2 cellular contexts compared by ENCODE assay signal in genomic region chr6:30914076-30914853, GRCh38.
A peak's percentile ranks its signal among the peaks of the same experiment; 100 is the strongest.
TF ChIP-seq lines count a peak whose summit lies in the region.

Gene VARS2 (plus strand): TSS chr6:30914238. CDS start chr6:30914837, 599 bp downstream.

TF ChIP-seq in HCT116, 20 proteins besides CTCF, POLR2A, EP300 and RAD21 (continued from another document):
- no peak for TF ChIP-seq CBX3 (IDR thresholded peaks at IDR 0.05; ENCODE audit: low read depth)

TF ChIP-seq in SK-N-SH, 30 proteins besides CTCF, POLR2A, EP300 and RAD21 (continued from another document):
- TF ChIP-seq IRF3 (IDR thresholded peaks at IDR 0.05; ENCODE audit: low read depth, low read length) (no peak), PBX3 (IDR thresholded peaks at IDR 0.05) (no peak), YY1 (IDR thresholded peaks at IDR 0.05; ENCODE audit: low read depth) (0 out of 2 replicates have a peak, but pooled peaks have one; percentile 42), TCF12 (IDR thresholded peaks at IDR 0.05) (peak; percentile 8; the same call in 1 of the 2 replicates), FOXJ3 (CRISPR knock-in tag; IDR thresholded peaks at IDR 0.05) (no peak), REST (IDR thresholded peaks at IDR 0.05; ENCODE audit: low read depth, low read length) (no peak), NRF1 (IDR thresholded peaks at IDR 0.05; ENCODE audit: low read depth, low read length) (peak; percentile 97), RCOR1 (IDR thresholded peaks at IDR 0.05; ENCODE audit: low read length) (no peak), POLR2AphosphoS5 (IDR thresholded peaks at IDR 0.05; ENCODE audit: low read depth, low read length) (peak; percentile 75), EZH2phosphoT487 (IDR thresholded peaks at IDR 0.05; ENCODE audit: borderline replicate concordance, low read depth) (no peak), FOSL2 (IDR thresholded peaks at IDR 0.05; ENCODE audit: borderline replicate concordance, low read depth) (no peak), FOXM1 (IDR thresholded peaks at IDR 0.05; ENCODE audit: low read depth) (no peak), TAF1 (IDR thresholded peaks at IDR 0.05; ENCODE audit: borderline replicate concordance, low read depth, low read length) (peak; percentile 69; the same call in 1 of the 2 replicates), ZBTB33 (IDR thresholded peaks at IDR 0.05; ENCODE audit: borderline replicate concordance, low read depth) (0 out of 2 replicates have a peak, but pooled peaks have one; percentile 14), ELF1 (IDR thresholded peaks at IDR 0.05) (0 out of 2 replicates have a peak, but pooled peaks have one; percentile 39), SIN3A (IDR thresholded peaks at IDR 0.05; ENCODE audit: borderline replicate concordance, low read depth, low read length) (no peak), MXI1 (IDR thresholded peaks at IDR 0.05; ENCODE audit: low read depth, low read length) (peak; percentile 84), GATA2 (CRISPR knock-in tag; IDR thresholded peaks at IDR 0.05) (no peak), SMC3 (IDR thresholded peaks at IDR 0.05; ENCODE audit: low read depth, low read length) (peak; percentile 27), JUND (IDR thresholded peaks at IDR 0.05) (no peak), TEAD4 (IDR thresholded peaks at IDR 0.05; ENCODE audit: borderline replicate concordance, insufficient read depth) (0 out of 2 replicates have a peak, but pooled peaks have one; percentile 19), USF2 (IDR thresholded peaks at IDR 0.05; ENCODE audit: borderline replicate concordance, low read depth, low read length) (no peak), MAX (IDR thresholded peaks at IDR 0.05; ENCODE audit: low read depth) (peak; percentile 71; the same call in 1 of the 2 replicates), RXRA (IDR thresholded peaks at IDR 0.05; ENCODE audit: borderline replicate concordance, low read depth) (no peak), RFX5 (IDR thresholded peaks at IDR 0.05; ENCODE audit: low read length) (no peak), GABPA (IDR thresholded peaks at IDR 0.05; ENCODE audit: low read depth) (no peak), MEF2A (IDR thresholded peaks at IDR 0.05; ENCODE audit: borderline replicate concordance, low read depth) (no peak)
